ENCODE assay signal across 8 cellular contexts in genomic region chr6:149335924-149336323, GRCh38. TPM values are rescaled to one million over a fixed set of nuclear protein-coding genes. Genes with fewer than 3 reads are reported as not detected.
DNase-seq lines count a peak whose midpoint lies in the region; ATAC-seq and FAIRE-seq lines count a peak whose summit lies in the region.

No MANE protein-coding gene starts in this region.

- no peak for FAIRE-seq in HTR-8/SVneo (lab: Jason Lieb, UNC)

- H3K9me3 Mint-ChIP-seq in activated T-helper 17 cell treated with anti-CD3 and anti-CD28 coated beads, Interleukin-2, amount 50 U/mL, for 72 hours = no peaks in the 10 kb centered on the region
- H3K9me3 Mint-ChIP-seq in memory B cell = no peaks in the 10 kb centered on the region

- H3K27ac Mint-ChIP-seq in activated T-helper 17 cell treated with anti-CD3 and anti-CD28 coated beads, Interleukin-2, amount 50 U/mL, for 72 hours = peak overlapping the region; percentile 98
- H3K27ac Mint-ChIP-seq in memory B cell = peak overlapping the region; percentile 70

- peak overlapping the region; percentile 89 for H3K4me3 Mint-ChIP-seq in activated T-helper 17 cell treated with anti-CD3 and anti-CD28 coated beads, Interleukin-2, amount 50 U/mL, for 72 hours
- no peak overlapping the region for H3K4me3 Mint-ChIP-seq in memory B cell

- peak; percentile 34 for DNase-seq in stimulated activated naive CD4-positive, alpha-beta T cell treated with Interleukin-2 at 50 U/mL for 16 hours (lab: John Stamatoyannopoulos, UW)
- DNase-seq in stimulated activated naive CD4-positive, alpha-beta T cell (lab: John Stamatoyannopoulos, UW) = no peak
- DNase-seq in memory B cell (ENCODE audit: low spot score in 2 of 2) = no peak
- DNase-seq in superior temporal gyrus (ENCODE audit: extremely low spot score) = no peak
- no peak for DNase-seq in ureter (ENCODE audit: low spot score)
- no peak for DNase-seq in HTR-8/SVneo (ENCODE audit: insufficient read length, low spot score)

- H3K27me3 Mint-ChIP-seq in activated T-helper 17 cell treated with anti-CD3 and anti-CD28 coated beads, Interleukin-2, amount 50 U/mL, for 72 hours = no peaks in the 10 kb centered on the region
- no peaks in the 10 kb centered on the region for H3K27me3 Mint-ChIP-seq in memory B cell

- H3K4me1 Mint-ChIP-seq in activated T-helper 17 cell treated with anti-CD3 and anti-CD28 coated beads, Interleukin-2, amount 50 U/mL, for 72 hours = peaks cover 71% of the 10 kb centered on the region
- H3K4me1 Mint-ChIP-seq in memory B cell = peaks cover 50% of the 10 kb centered on the region

- peak; percentile 90 for ATAC-seq in activated T-helper 17 cell treated with anti-CD3 and anti-CD28 coated beads, Interleukin-2, amount 50 U/mL, for 72 hours (replicated peaks)
- ATAC-seq in memory B cell (ENCODE audit: low read depth) (no peak), HG03025 (IDR thresholded peaks at IDR 0.05; ENCODE audit: low FRiP score, unreplicated experiment) (no peak)

- peaks cover 79% of the 10 kb centered on the region for H3K36me3 Mint-ChIP-seq in activated T-helper 17 cell treated with anti-CD3 and anti-CD28 coated beads, Interleukin-2, amount 50 U/mL, for 72 hours (ENCODE audit: low read depth)
- peaks cover 5% of the 10 kb centered on the region for H3K36me3 Mint-ChIP-seq in memory B cell

RNA-seq across cellular contexts. Expression of gene TAB2, which starts 18.4 kb away (rescaled TPM):
- total RNA-seq in activated T-helper 17 cell treated with anti-CD3 and anti-CD28 coated beads, Interleukin-2, amount 50 U/mL, for 72 hours = 100 to 1,000 TPM; 164 to 185 TPM
- 66.8 TPM for total RNA-seq in ureter
